ENCODE assay signal across 17 cellular contexts in the genomic region with DNA sequence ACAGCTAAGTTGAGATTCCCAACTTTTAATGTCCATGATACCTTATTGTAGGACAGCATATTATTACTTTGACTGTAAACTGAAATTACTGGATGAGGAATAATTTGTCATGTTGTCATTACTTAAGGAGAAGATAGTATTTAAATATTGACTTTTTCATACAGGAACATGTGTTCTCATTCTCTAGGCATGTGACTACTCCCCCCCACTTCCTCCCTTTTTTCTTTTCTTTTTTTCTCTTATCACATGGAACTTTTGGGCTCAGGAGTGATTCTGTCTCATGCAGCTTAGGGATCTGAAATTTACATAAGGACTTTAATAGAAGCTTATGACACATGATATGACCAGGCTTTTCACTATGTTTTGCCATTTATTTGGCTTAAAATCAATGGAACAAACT.
"Had no signal": no experiment of that assay in that cellular context is flagged by ENCODE, and none has a peak within 500 bp of the region (broad histone marks: within the 10 kb centered on the region; RNA-seq: fewer than 3 reads in every experiment).

No MANE protein-coding gene starts in this region.

- H3K36me3 ChIP-seq: prostate gland, sigmoid colon, suprapubic skin had no signal

- H3K9me3 ChIP-seq: prostate gland, sigmoid colon, suprapubic skin had no signal

- H3K27ac ChIP-seq: prostate gland, sigmoid colon, suprapubic skin had no signal

- DNase-seq: activated CD4-positive, alpha-beta T cell treated with anti-CD3 and anti-CD28 coated beads, Interleukin-2, amount 50 U/mL, for 4 hours; activated CD4-positive, CD25-positive, alpha-beta regulatory T cell treated with anti-CD3 and anti-CD28 coated beads, Interleukin-2, amount 50 U/mL, for 72 hours; activated effector memory CD4-positive, alpha-beta T cell treated with Interleukin-2 at 50 U/mL for 16 hours; activated naive CD8-positive, alpha-beta T cell treated with anti-CD3 and anti-CD28 coated beads for 36 hours; activated T-cell treated with anti-CD3 and anti-CD28 coated beads, Interleukin-2, amount 50 U/mL, for 1 hour; aorta; cortex of kidney; effector CD8-positive, alpha-beta T cell; hippocampal formation; naive thymus-derived CD4-positive, alpha-beta T cell; sigmoid colon; stimulated activated CD4-positive, alpha-beta T cell treated with anti-CD3 and anti-CD28 coated beads, Interleukin-12 subunit alpha, Interleukin-12 subunit beta, amount 100 ng/mL, for 4 hours; stimulated activated naive CD4-positive, alpha-beta T cell treated with Interleukin-2 at 50 U/mL for 16 hours; SW 1271 had no signal

- H3K27me3 ChIP-seq: sigmoid colon, suprapubic skin had no signal

- H3K4me3 ChIP-seq: lung, prostate gland, sigmoid colon, suprapubic skin had no signal

- H3K4me1 ChIP-seq: prostate gland, suprapubic skin had no signal
